ENCODE assay signal across 13 cellular contexts in genomic region chr5:23389543-23390215, GRCh38.
DNase-seq lines count a peak whose midpoint lies in the region; ATAC-seq, FAIRE-seq and TF ChIP-seq lines count a peak whose summit lies in the region.
"Had no signal": no experiment of that assay in that cellular context is flagged by ENCODE, and none has a peak within 500 bp of the region (broad histone marks: within the 10 kb centered on the region; RNA-seq: fewer than 3 reads in every experiment).

No MANE protein-coding gene starts in this region.

- TF ChIP-seq EP300 in H1 (IDR thresholded peaks at IDR 0.05; ENCODE audit: borderline replicate concordance in 1 of 2, low read depth in 2 of 2, low read length in 2 of 2): no peak

- H3K4me1 Mint-ChIP-seq in GM23338: peaks cover 20% of the 10 kb centered on the region
- H3K4me1 Mint-ChIP-seq in nephron: peaks cover 24% of the 10 kb centered on the region
- H3K4me1 Mint-ChIP-seq: CD8-positive, alpha-beta memory T cell had no signal

- H2BK20ac ChIP-seq in H1 (ENCODE audit: low read length): no peak overlapping the region

- no peak for DNase-seq in GM23338 (ENCODE audit: low spot score)
- DNase-seq in NCI-H2081 (lab: John Stamatoyannopoulos, UW): peak; percentile 83 to 94
- DNase-seq in H1 (ENCODE audit: low read depth in 1 of 2, low spot score in 2 of 2): no peak
- no peak for DNase-seq in activated CD4-positive, alpha-beta T cell treated with anti-CD3 and anti-CD28 coated beads for 4 hours
- DNase-seq in activated CD4-positive, alpha-beta T cell treated with anti-CD3 and anti-CD28 coated beads for 1 hour: no peak
- no peak for DNase-seq in 8988T
- DNase-seq: activated CD4-positive, CD25-positive, alpha-beta regulatory T cell; CD8-positive, alpha-beta memory T cell; dorsolateral prefrontal cortex; erythroblast; T-helper 2 cell had no signal

- ATAC-seq in GM23338: no peak
- ATAC-seq in GM19351 (IDR thresholded peaks at IDR 0.05; ENCODE audit: unreplicated experiment): no peak

- WGBS in H1 (ENCODE audit: extremely low coverage in 1 of 2, insufficient coverage in 1 of 2, insufficient read length in 1 of 2, insufficient replicate concordance in 2 of 2, low coverage in 1 of 2, low lambda C conversion rate in 2 of 2, missing lambda C conversion rate in 1 of 2), 2 experiments: 56% methylated on average over 3 of the region's 3 CpGs; no CpG with 5 or more reads in 1 of the 2 experiments

- H4K20me1 ChIP-seq in GM23338 (replicated peaks; ENCODE audit: insufficient read depth): no peaks in the 10 kb centered on the region
- no peaks in the 10 kb centered on the region for H4K20me1 ChIP-seq in H1 (replicated peaks in 1 of 2; ENCODE audit: control insufficient read depth in 1 of 2, insufficient read depth in 2 of 2, low read length in 2 of 2)

- H3K4me3 Mint-ChIP-seq in GM23338 (no peak overlapping the region), nephron (no peak overlapping the region)
- H3K4me3 Mint-ChIP-seq: CD8-positive, alpha-beta memory T cell had no signal

- no peak for TF ChIP-seq RAD21 in H1 (IDR thresholded peaks at IDR 0.05 in 1 of 2, conservative IDR thresholded peaks at IDR 0.05 in 1 of 2; ENCODE audit: low read depth in 2 of 2, low read length in 2 of 2)

- no peak overlapping the region for H2BK5ac ChIP-seq in H1 (ENCODE audit: low read depth, low read length)

- TF ChIP-seq CTCF in GM23338 (conservative IDR thresholded peaks at IDR 0.05; ENCODE audit: low read depth in 2 of 2) (no peak), H1 (IDR thresholded peaks at IDR 0.05; ENCODE audit: control extremely low read depth in 1 of 3, insufficient read depth in 1 of 3, low read depth in 1 of 3, low read length in 3 of 3) (no peak), nephron (IDR thresholded peaks at IDR 0.05; ENCODE audit: unreplicated experiment in 3 of 3) (no peak)

- H4K8ac ChIP-seq in H1 (ENCODE audit: extremely low read depth, insufficient read depth, low read length): no peak overlapping the region

- H2BK120ac ChIP-seq in H1 (replicated peaks; ENCODE audit: low read depth, low read length): no peak overlapping the region

- H2BK15ac ChIP-seq in H1 (ENCODE audit: low read length): no peak overlapping the region

- no peak overlapping the region for H3K56ac ChIP-seq in H1 (replicated peaks; ENCODE audit: insufficient read length, low read depth, low read length)

- H3K79me2 ChIP-seq in GM23338 (replicated peaks; ENCODE audit: insufficient read depth): no peaks in the 10 kb centered on the region
- H3K79me2 ChIP-seq in H1 (ENCODE audit: control insufficient read depth in 1 of 2, insufficient read depth in 2 of 2, low read length in 2 of 2): no peaks in the 10 kb centered on the region

- H3K36me3 Mint-ChIP-seq in GM23338 (ENCODE audit: low read depth): peaks cover 9% of the 10 kb centered on the region; the same call in 2 of the 3 replicates
- no peaks in the 10 kb centered on the region for H3K36me3 Mint-ChIP-seq in nephron (ENCODE audit: low read depth)
- H3K36me3 Mint-ChIP-seq: CD8-positive, alpha-beta memory T cell had no signal

- peak overlapping the region; percentile 12; the same call in 1 of the 2 replicates for H2AFZ ChIP-seq in GM23338
- H2AFZ ChIP-seq in H1 (ENCODE audit: low read length): 0 out of 2 replicates have a peak overlapping the region, but pooled peaks have one; percentile 10

- H3K4ac ChIP-seq in H1 (replicated peaks; ENCODE audit: insufficient read length, low read depth, low read length): no peak overlapping the region

- no peak overlapping the region for H3K14ac ChIP-seq in H1 (ENCODE audit: insufficient read length)

- no peak overlapping the region for H2AK5ac ChIP-seq in H1 (ENCODE audit: low read depth, low read length)

- H3K9me2 ChIP-seq in GM23338 (ENCODE audit: insufficient read depth): no peaks in the 10 kb centered on the region; the same call in 1 of the 2 replicates

- POLR2A ChIA-PET in H1 (lab: Charles Lee; ENCODE audit: partially characterized antibody): no interaction called here

- no peaks in the 10 kb centered on the region for H3K9me3 ChIP-seq in H1 (ENCODE audit: insufficient read depth in 2 of 2, low read depth in 1 of 2, low read length in 1 of 2)

- H3K27ac Mint-ChIP-seq in GM23338: no peak overlapping the region
- peak overlapping the region in 2 of 3 experiments; percentile 39 to 67 for H3K27ac Mint-ChIP-seq in nephron
- H3K27ac Mint-ChIP-seq: CD8-positive, alpha-beta memory T cell had no signal

- H3K4me3 ChIP-seq in GM23338 (no peak overlapping the region), H1 (ENCODE audit: extremely low read depth in 1 of 4, insufficient read depth in 2 of 4, low read depth in 3 of 4, low read length in 4 of 4) (no peak overlapping the region)
- H3K4me3 ChIP-seq: dorsolateral prefrontal cortex had no signal

- peak overlapping the region; percentile 17 for H3K4me2 ChIP-seq in GM23338
- no peak overlapping the region for H3K4me2 ChIP-seq in H1 (ENCODE audit: insufficient read depth in 1 of 2, low read depth in 2 of 2, low read length in 2 of 2)

- H3K23ac ChIP-seq in H1 (ENCODE audit: insufficient read length): no peak overlapping the region

- peaks cover 5% of the 10 kb centered on the region; the same call in 2 of the 3 replicates for H3K9me3 Mint-ChIP-seq in GM23338
- H3K9me3 Mint-ChIP-seq in nephron: peaks cover 5% of the 10 kb centered on the region

- no peaks in the 10 kb centered on the region for H3K27me3 Mint-ChIP-seq in GM23338 (ENCODE audit: insufficient read depth, low read depth, poor library complexity)
- H3K27me3 Mint-ChIP-seq in nephron (ENCODE audit: low read depth): no peaks in the 10 kb centered on the region
- H3K27me3 Mint-ChIP-seq: CD8-positive, alpha-beta memory T cell had no signal

- H3K9ac ChIP-seq in H1 (replicated peaks in 1 of 4; ENCODE audit: extremely low read depth in 1 of 4, low read depth in 3 of 4, low read length in 3 of 4): no peak overlapping the region

- no peak overlapping the region for H4K91ac ChIP-seq in H1 (replicated peaks; ENCODE audit: insufficient read length, low read length)

- no peak overlapping the region for H2BK12ac ChIP-seq in H1 (ENCODE audit: low read depth, low read length)

- H3K23me2 ChIP-seq in H1 (ENCODE audit: low read depth, low read length): no peaks in the 10 kb centered on the region

- H3F3A ChIP-seq in GM23338 (replicated peaks; ENCODE audit: low read depth): no peaks in the 10 kb centered on the region

- H3K4me1 ChIP-seq in GM23338 (ENCODE audit: insufficient read depth) (peaks cover 17% of the 10 kb centered on the region), H1 (replicated peaks in 1 of 4; ENCODE audit: control insufficient read depth in 3 of 4, insufficient read depth in 4 of 4, low read length in 3 of 4) (peaks cover 0 to 4% (median 1%) of the 10 kb centered on the region in 4 experiments; a peak in 2 of 7 replicates)

- H3K27me3 ChIP-seq in GM23338 (ENCODE audit: insufficient read depth): no peaks in the 10 kb centered on the region
- H3K27me3 ChIP-seq in H1 (replicated peaks in 1 of 4; ENCODE audit: control insufficient read depth in 3 of 4, extremely low read depth in 1 of 4, insufficient read depth in 3 of 4, low read length in 3 of 4): no peaks in the 10 kb centered on the region
- H3K27me3 ChIP-seq: dorsolateral prefrontal cortex had no signal

- no peak overlapping the region for H4K5ac ChIP-seq in H1 (ENCODE audit: insufficient read length, low read depth, low read length)

- no peaks in the 10 kb centered on the region for H3K36me3 ChIP-seq in GM23338 (ENCODE audit: insufficient read depth)
- H3K36me3 ChIP-seq in H1 (ENCODE audit: control insufficient read depth in 2 of 4, insufficient read depth in 4 of 4, low read length in 3 of 4): no peaks in the 10 kb centered on the region

- H3K18ac ChIP-seq in H1 (ENCODE audit: extremely low read depth, low read length): no peak overlapping the region

- H3K27ac ChIP-seq in GM23338 (ENCODE audit: low read depth) (no peak overlapping the region), H1 (ENCODE audit: low read depth, low read length) (no peak overlapping the region)

- CTCF ChIA-PET in H1 (lab: Charles Lee; ENCODE audit: partially characterized antibody): interaction anchor here (1.2 kb wide), 1 partner anchor 116 kb away, joined by 3 read pairs; no protein-coding TSS in a partner anchor

- no peak for TF ChIP-seq POLR2A in H1 (IDR thresholded peaks at IDR 0.05; ENCODE audit: control extremely low read depth in 1 of 2, low read depth in 2 of 2, low read length in 2 of 2)

- no peaks in the 10 kb centered on the region for H3K79me1 ChIP-seq in H1 (ENCODE audit: low read depth, low read length)

- FAIRE-seq in H1 (lab: Jason Lieb, UNC): no peak

TF ChIP-seq in GM23338, 12 proteins besides CTCF, POLR2A, EP300 and RAD21 (continues in another document):
- TF ChIP-seq CREB1 (CRISPR knock-in tag; IDR thresholded peaks at IDR 0.05; ENCODE audit: low read depth) (no peak), EZH2phosphoT487 (IDR thresholded peaks at IDR 0.05; ENCODE audit: unreplicated experiment) (no peak), POLR2AphosphoS5 (IDR thresholded peaks at IDR 0.05; ENCODE audit: low read depth) (no peak), NANOG (IDR thresholded peaks at IDR 0.05; ENCODE audit: borderline replicate concordance) (no peak), JUNB (IDR thresholded peaks at IDR 0.05; ENCODE audit: unreplicated experiment) (no peak)

TF ChIP-seq in H1, 55 proteins besides CTCF, POLR2A, EP300 and RAD21 (continues in another document):
- TF ChIP-seq HDAC6 (IDR thresholded peaks at IDR 0.05; ENCODE audit: low read depth, low read length) (no peak), MAX (IDR thresholded peaks at IDR 0.05) (no peak), RXRA (IDR thresholded peaks at IDR 0.05; ENCODE audit: insufficient read depth, low read depth, low read length) (no peak), BRCA1 (IDR thresholded peaks at IDR 0.05; ENCODE audit: low read depth, low read length) (no peak), KDM5A (IDR thresholded peaks at IDR 0.05; ENCODE audit: low read length) (no peak), KDM1A (IDR thresholded peaks at IDR 0.05; ENCODE audit: borderline replicate concordance, low read length) (no peak), ATF3 (IDR thresholded peaks at IDR 0.05; ENCODE audit: insufficient read depth, low read depth, low read length) (no peak), RNF2 (IDR thresholded peaks at IDR 0.05; ENCODE audit: borderline replicate concordance, low read depth, low read length, missing control alignments, poor library complexity, severe bottlenecking) (no peak), SP4 (IDR thresholded peaks at IDR 0.05; ENCODE audit: low read length) (no peak), BACH1 (IDR thresholded peaks at IDR 0.05; ENCODE audit: low read length) (no peak), NANOG (IDR thresholded peaks at IDR 0.05; ENCODE audit: insufficient read depth, low read depth, low read length, poor library complexity, severe bottlenecking) (no peak), CHD1 (IDR thresholded peaks at IDR 0.05; ENCODE audit: low read depth, low read length) (no peak)

Comparison
In these comparisons a context has a peak if more than half of its experiments do, and no peak if none do; other contexts are left out.
1. DNase-seq: peak in NCI-H2081 (2 of 2); none in GM23338 (single experiment), H1 (0 of 2), activated CD4-positive, alpha-beta T cell treated with anti-CD3 and anti-CD28 coated beads for 4 hours (0 of 2), activated CD4-positive, alpha-beta T cell treated with anti-CD3 and anti-CD28 coated beads for 1 hour (single experiment) and 8988T (single experiment).